ENCODE assay signal across 19 cellular contexts in genomic region chr5:114448496-114448895, GRCh38.
"Had no signal": no experiment of that assay in that cellular context is flagged by ENCODE, and none has a peak within 500 bp of the region (broad histone marks: within the 10 kb centered on the region; RNA-seq: fewer than 3 reads in every experiment).

No MANE protein-coding gene starts in this region.

- H3K36me3 ChIP-seq: breast epithelium, pancreas, right lobe of liver, tibial artery, WERI-Rb-1 had no signal

- DNase-seq: activated CD4-positive, alpha-beta T cell treated with anti-CD3 and anti-CD28 coated beads for 1 hour; activated CD4-positive, alpha-beta T cell treated with anti-CD3 and anti-CD28 coated beads, Interleukin-2, amount 50 U/mL, for 1 hour; activated CD8-positive, alpha-beta T cell treated with anti-CD3 and anti-CD28 coated beads, Interleukin-2, amount 10 ng/mL, durations not matched to agents 7 days and 5 days; activated gamma-delta T cell; cerebellar nuclear complex; foreskin keratinocyte; mucosa of descending colon; nephron progenitor cell; pancreas; right lobe of liver; stimulated activated CD4-positive, alpha-beta T cell treated with anti-CD3 and anti-CD28 coated beads, Interleukin-2, amount 100 ng/mL, for 24 hours; stimulated activated naive CD8-positive, alpha-beta T cell treated with anti-CD3 and anti-CD28 coated beads, Interleukin-15, amount 100 ng/mL, for 72 hours; tibial artery; WERI-Rb-1 had no signal

- H3K4me3 ChIP-seq: breast epithelium, coronary artery, mucosa of descending colon, pancreas, right lobe of liver, skin epidermis, tibial artery had no signal

- H3K9me3 ChIP-seq: breast epithelium, mucosa of descending colon, pancreas, right lobe of liver, tibial artery had no signal

- H3K27me3 ChIP-seq: breast epithelium, pancreas, right lobe of liver, tibial artery had no signal

- H3K27ac ChIP-seq: breast epithelium, coronary artery, epithelial cell of prostate, foreskin keratinocyte, pancreas, skin epidermis, tibial artery, WERI-Rb-1 had no signal

- ATAC-seq: activated CD8-positive, alpha-beta T cell treated with anti-CD3 and anti-CD28 coated beads, Interleukin-2, amount 10 ng/mL, durations not matched to agents 7 days and 5 days; foreskin keratinocyte; mucosa of descending colon; pancreas; right lobe of liver; stimulated activated effector memory CD8-positive, alpha-beta T cell treated with anti-CD3 and anti-CD28 coated beads, Interleukin-12 subunit alpha, Interleukin-12 subunit beta, amount 100 ng/mL, for 72 hours; stimulated activated naive CD8-positive, alpha-beta T cell treated with anti-CD3 and anti-CD28 coated beads, Interleukin-15, amount 100 ng/mL, for 72 hours had no signal

- H3K4me1 ChIP-seq: breast epithelium, foreskin keratinocyte had no signal
